In genomic region chr14:77580477-77580876, GRCh38 we compare ENCODE assay signal across 1 cellular context.
TF ChIP-seq lines count a peak whose summit lies in the region.

No MANE protein-coding gene starts in this region.

TF ChIP-seq in GM23338, 12 proteins besides CTCF, POLR2A, EP300 and RAD21 (continued from another document):
- TF ChIP-seq ZNF462 (CRISPR knock-in tag; IDR thresholded peaks at IDR 0.05) (no peak), STAT1 (IDR thresholded peaks at IDR 0.05; ENCODE audit: unreplicated experiment) (no peak)
